ENCODE assay signal across 8 cellular contexts in genomic region chr11:114159320-114159719, GRCh38.
A peak's percentile ranks its signal among the peaks of the same experiment; 100 is the strongest.
DNase-seq lines count a peak whose midpoint lies in the region; ATAC-seq and TF ChIP-seq lines count a peak whose summit lies in the region.

No MANE protein-coding gene starts in this region.

- no peaks in the 10 kb centered on the region for H3K36me3 ChIP-seq in rectal smooth muscle tissue (ENCODE audit: control insufficient read depth, insufficient read depth, low read length)

- H3K4me1 ChIP-seq in foreskin keratinocyte (peaks cover 38% of the 10 kb centered on the region), rectal smooth muscle tissue (ENCODE audit: control insufficient read depth, insufficient read depth, low read length) (peaks cover 56% of the 10 kb centered on the region)

- ATAC-seq in foreskin keratinocyte (peak; percentile 4), GM21737 (IDR thresholded peaks at IDR 0.05; ENCODE audit: unreplicated experiment) (no peak)

- TF ChIP-seq CTCF in VCaP (conservative IDR thresholded peaks at IDR 0.05) (no peak), foreskin keratinocyte (conservative IDR thresholded peaks at IDR 0.05) (no peak)

- H3K4me3 ChIP-seq in rectal smooth muscle tissue (ENCODE audit: low read length) = no peak overlapping the region

- H3K27me3 ChIP-seq in foreskin keratinocyte = peaks cover 5% of the 10 kb centered on the region
- no peaks in the 10 kb centered on the region for H3K27me3 ChIP-seq in rectal smooth muscle tissue (ENCODE audit: control insufficient read depth, insufficient read depth, low read length)

- H3K9ac ChIP-seq in rectal smooth muscle tissue (ENCODE audit: low read length) = no peak overlapping the region

- in situ Hi-C loops in Caki2 (cut with HindIII; ENCODE audit: low pct_unique_long_range_greater_than_20kb, low sequenced_read_pairs) = no loop called here

- H3K27ac ChIP-seq in VCaP (peak overlapping the region; percentile 100), foreskin keratinocyte (no peak overlapping the region), rectal smooth muscle tissue (ENCODE audit: low read depth, low read length) (peak overlapping the region; percentile 100)

- DNase-seq in Caki2 (ENCODE audit: low read depth) (peak; percentile 29), foreskin keratinocyte (peak in 1 of 2 donors; percentile 36), GF-D8 (lab: John Stamatoyannopoulos, UW) (no peak), COLO829 (ENCODE audit: low spot score) (no peak), NCI-H1436 treated with DMSO at 0.1 percent for 48 hours (lab: John Stamatoyannopoulos, UW) (no peak)
